12 cellular contexts compared by ENCODE assay signal in genomic region chrX:112645774-112646173, GRCh38. TPM values are rescaled to one million over a fixed set of nuclear protein-coding genes. Genes with fewer than 3 reads are reported as not detected.
DNase-seq lines count a peak whose midpoint lies in the region; ATAC-seq and TF ChIP-seq lines count a peak whose summit lies in the region.
"Had no signal": no experiment of that assay in that cellular context is flagged by ENCODE, and none has a peak within 500 bp of the region (broad histone marks: within the 10 kb centered on the region; RNA-seq: fewer than 3 reads in every experiment).

No MANE protein-coding gene starts in this region.

- no peak overlapping the region for H3K4me3 Mint-ChIP-seq in activated CD8-positive, alpha-beta T cell treated with anti-CD3 and anti-CD28 coated beads for 36 hours
- H3K4me3 Mint-ChIP-seq in activated CD8-positive, alpha-beta T cell treated with anti-CD3 and anti-CD28 coated beads, Interleukin-2, amount 10 ng/mL, durations not matched to agents 7 days and 5 days: no peak overlapping the region
- no peak overlapping the region for H3K4me3 Mint-ChIP-seq in stimulated activated memory B cell treated with anti-CD40 and anti-IgM and Interleukin-4, amounts not matched to agents 10 μg/mL and 1 μg/mL and 100 μg/mL, for 72 hours

- peaks cover 3% of the 10 kb centered on the region for H3K36me3 Mint-ChIP-seq in activated CD8-positive, alpha-beta T cell treated with anti-CD3 and anti-CD28 coated beads for 36 hours (ENCODE audit: low read depth)
- peaks cover 2% of the 10 kb centered on the region for H3K36me3 Mint-ChIP-seq in activated CD8-positive, alpha-beta T cell treated with anti-CD3 and anti-CD28 coated beads, Interleukin-2, amount 10 ng/mL, durations not matched to agents 7 days and 5 days (ENCODE audit: low read depth)
- H3K36me3 Mint-ChIP-seq in stimulated activated memory B cell treated with anti-CD40 and anti-IgM and Interleukin-4, amounts not matched to agents 10 μg/mL and 1 μg/mL and 100 μg/mL, for 72 hours: peaks cover 4% of the 10 kb centered on the region

- ATAC-seq in activated CD8-positive, alpha-beta T cell treated with anti-CD3 and anti-CD28 coated beads for 36 hours: peak; percentile 59
- ATAC-seq in activated CD8-positive, alpha-beta T cell treated with anti-CD3 and anti-CD28 coated beads, Interleukin-2, amount 10 ng/mL, durations not matched to agents 7 days and 5 days: no peak
- peak; percentile 48 for ATAC-seq in GM21529 (IDR thresholded peaks at IDR 0.05; ENCODE audit: unreplicated experiment)
- peak; percentile 39 for ATAC-seq in HG03103 (IDR thresholded peaks at IDR 0.05; ENCODE audit: low read depth, unreplicated experiment)
- ATAC-seq in stimulated activated memory B cell treated with anti-CD40 and anti-IgM and Interleukin-4, amounts not matched to agents 10 μg/mL and 1 μg/mL and 100 μg/mL, for 72 hours: no peak

- no peak for DNase-seq in activated CD8-positive, alpha-beta T cell treated with anti-CD3 and anti-CD28 coated beads for 36 hours
- no peak for DNase-seq in activated CD8-positive, alpha-beta T cell treated with anti-CD3 and anti-CD28 coated beads, Interleukin-2, amount 10 ng/mL, durations not matched to agents 7 days and 5 days
- DNase-seq in NCI-H2029 (lab: John Stamatoyannopoulos, UW) (no peak), DMS 273 treated with DMSO at 0.1 percent for 48 hours (lab: John Stamatoyannopoulos, UW) (no peak), SKM-1 (lab: John Stamatoyannopoulos, UW; ENCODE audit: unreplicated experiment) (no peak)
- DNase-seq: activated gamma-delta T cell, Caco-2, RPMI8226 had no signal

- peaks cover 8% of the 10 kb centered on the region for H3K9me3 Mint-ChIP-seq in activated CD8-positive, alpha-beta T cell treated with anti-CD3 and anti-CD28 coated beads for 36 hours
- H3K9me3 Mint-ChIP-seq in activated CD8-positive, alpha-beta T cell treated with anti-CD3 and anti-CD28 coated beads, Interleukin-2, amount 10 ng/mL, durations not matched to agents 7 days and 5 days (ENCODE audit: insufficient read depth): peaks cover 4% of the 10 kb centered on the region
- peaks cover 8% of the 10 kb centered on the region for H3K9me3 Mint-ChIP-seq in stimulated activated memory B cell treated with anti-CD40 and anti-IgM and Interleukin-4, amounts not matched to agents 10 μg/mL and 1 μg/mL and 100 μg/mL, for 72 hours

- peak overlapping the region; percentile 79 for H3K27ac Mint-ChIP-seq in activated CD8-positive, alpha-beta T cell treated with anti-CD3 and anti-CD28 coated beads for 36 hours
- no peak overlapping the region for H3K27ac Mint-ChIP-seq in activated CD8-positive, alpha-beta T cell treated with anti-CD3 and anti-CD28 coated beads, Interleukin-2, amount 10 ng/mL, durations not matched to agents 7 days and 5 days
- peak overlapping the region; percentile 57 for H3K27ac Mint-ChIP-seq in stimulated activated memory B cell treated with anti-CD40 and anti-IgM and Interleukin-4, amounts not matched to agents 10 μg/mL and 1 μg/mL and 100 μg/mL, for 72 hours

- intact Hi-C loops in activated CD8-positive, alpha-beta T cell treated with anti-CD3 and anti-CD28 coated beads for 36 hours (cut with micrococcal nuclease): no loop called here

- POLR2A ChIA-PET in activated CD8-positive, alpha-beta T cell treated with anti-CD3 and anti-CD28 coated beads for 36 hours (lab: Charles Lee): interaction anchor here (0.7 kb wide), 1 partner anchor 14 kb away, joined by 3 read pairs; no protein-coding TSS in a partner anchor
- POLR2A ChIA-PET in activated CD8-positive, alpha-beta T cell treated with anti-CD3 and anti-CD28 coated beads, Interleukin-2, amount 10 ng/mL, durations not matched to agents 7 days and 5 days (lab: Charles Lee): no interaction called here

- TF ChIP-seq CTCF in activated CD8-positive, alpha-beta T cell treated with anti-CD3 and anti-CD28 coated beads for 36 hours (IDR thresholded peaks at IDR 0.05): no peak

- H3K27me3 Mint-ChIP-seq in activated CD8-positive, alpha-beta T cell treated with anti-CD3 and anti-CD28 coated beads for 36 hours: no peaks in the 10 kb centered on the region
- no peaks in the 10 kb centered on the region for H3K27me3 Mint-ChIP-seq in activated CD8-positive, alpha-beta T cell treated with anti-CD3 and anti-CD28 coated beads, Interleukin-2, amount 10 ng/mL, durations not matched to agents 7 days and 5 days (ENCODE audit: low read depth)
- no peaks in the 10 kb centered on the region for H3K27me3 Mint-ChIP-seq in stimulated activated memory B cell treated with anti-CD40 and anti-IgM and Interleukin-4, amounts not matched to agents 10 μg/mL and 1 μg/mL and 100 μg/mL, for 72 hours

- peaks cover 29% of the 10 kb centered on the region for H3K4me1 Mint-ChIP-seq in activated CD8-positive, alpha-beta T cell treated with anti-CD3 and anti-CD28 coated beads for 36 hours (ENCODE audit: low read depth)
- H3K4me1 Mint-ChIP-seq in activated CD8-positive, alpha-beta T cell treated with anti-CD3 and anti-CD28 coated beads, Interleukin-2, amount 10 ng/mL, durations not matched to agents 7 days and 5 days (ENCODE audit: low read depth): peaks cover 15% of the 10 kb centered on the region
- H3K4me1 Mint-ChIP-seq in stimulated activated memory B cell treated with anti-CD40 and anti-IgM and Interleukin-4, amounts not matched to agents 10 μg/mL and 1 μg/mL and 100 μg/mL, for 72 hours: no peaks in the 10 kb centered on the region

- CTCF ChIA-PET in activated CD8-positive, alpha-beta T cell treated with anti-CD3 and anti-CD28 coated beads for 36 hours (lab: Charles Lee): no interaction called here
- CTCF ChIA-PET in activated CD8-positive, alpha-beta T cell treated with anti-CD3 and anti-CD28 coated beads, Interleukin-2, amount 10 ng/mL, durations not matched to agents 7 days and 5 days (lab: Charles Lee): no interaction called here

RNA-seq across cellular contexts. Expression of gene LHFPL1, which starts 34.0 kb away (rescaled TPM):
- total RNA-seq in activated CD8-positive, alpha-beta T cell treated with anti-CD3 and anti-CD28 coated beads for 36 hours: 1 to 10 TPM in 1 of 2 experiments, under 1 TPM in 1; 0.68 to 1.0 TPM
- total RNA-seq in activated CD8-positive, alpha-beta T cell treated with anti-CD3 and anti-CD28 coated beads, Interleukin-2, amount 10 ng/mL, durations not matched to agents 7 days and 5 days: under 1 TPM; 0.37 to 0.63 TPM
- total RNA-seq: Caco-2, chondrocyte had no signal

Comparison
In these comparisons a context has a peak if more than half of its experiments do, and no peak if none do; other contexts are left out.
1. ATAC-seq: peak in activated CD8-positive, alpha-beta T cell treated with anti-CD3 and anti-CD28 coated beads for 36 hours (single experiment), GM21529 (single experiment) and HG03103 (single experiment); none in activated CD8-positive, alpha-beta T cell treated with anti-CD3 and anti-CD28 coated beads, Interleukin-2, amount 10 ng/mL, durations not matched to agents 7 days and 5 days (single experiment) and stimulated activated memory B cell treated with anti-CD40 and anti-IgM and Interleukin-4, amounts not matched to agents 10 μg/mL and 1 μg/mL and 100 μg/mL, for 72 hours (single experiment).